In genomic region chr1:176682830-176683229, GRCh38 we compare ENCODE assay signal across 27 cellular contexts.
"Had no signal": no experiment of that assay in that cellular context is flagged by ENCODE, and none has a peak within 500 bp of the region (broad histone marks: within the 10 kb centered on the region; RNA-seq: fewer than 3 reads in every experiment).

No MANE protein-coding gene starts in this region.

- H3K27me3 Mint-ChIP-seq: dendritic cell treated with granulocyte-macrophage colony-stimulating factor and Interleukin-4, amounts not matched to agents 40 ng/mL and 50 ng/mL, for 4 days; effector memory CD8-positive, alpha-beta T cell had no signal

- FAIRE-seq: colon, endothelial cell of umbilical vein had no signal

- H3K4me1 ChIP-seq: colonic mucosa, esophagus muscularis mucosa, esophagus squamous epithelium, foreskin keratinocyte, gastrocnemius medialis, gastroesophageal sphincter had no signal

- H3K9me3 Mint-ChIP-seq: dendritic cell treated with granulocyte-macrophage colony-stimulating factor and Interleukin-4, amounts not matched to agents 40 ng/mL and 50 ng/mL, for 4 days; effector memory CD8-positive, alpha-beta T cell; endodermal cell had no signal

- DNase-seq: colonic mucosa; cortex of kidney; dermis blood vessel endothelial cell; dorsolateral prefrontal cortex; effector CD4-positive, alpha-beta T cell; effector CD8-positive, alpha-beta T cell; effector memory CD4-positive, alpha-beta T cell; effector memory CD8-positive, alpha-beta T cell; endodermal cell; erythroblast; esophagus squamous epithelium; foreskin fibroblast; foreskin keratinocyte; foreskin melanocyte; gastrocnemius medialis; head of caudate nucleus; heart left ventricle; heart right ventricle had no signal

- H3K36me3 ChIP-seq: colonic mucosa, esophagus muscularis mucosa, esophagus squamous epithelium, gastrocnemius medialis, gastroesophageal sphincter, heart left ventricle, heart right ventricle had no signal

- H3K4me3 ChIP-seq: colonic mucosa, coronary artery, dorsolateral prefrontal cortex, esophagus muscularis mucosa, esophagus squamous epithelium, gastrocnemius medialis, gastroesophageal sphincter, heart left ventricle, heart right ventricle, hepatocyte had no signal

- H2AFZ ChIP-seq: hepatocyte had no signal

- H3K27ac ChIP-seq: colonic mucosa, coronary artery, dorsolateral prefrontal cortex, epithelial cell of prostate, esophagus muscularis mucosa, esophagus squamous epithelium, foreskin keratinocyte, gastrocnemius medialis, gastroesophageal sphincter, heart left ventricle, heart right ventricle, hepatocyte had no signal

- H3K9me3 ChIP-seq: colonic mucosa, esophagus muscularis mucosa, esophagus squamous epithelium, gastrocnemius medialis, gastroesophageal sphincter, heart left ventricle, heart right ventricle had no signal

- H3K27ac Mint-ChIP-seq: dendritic cell treated with granulocyte-macrophage colony-stimulating factor and Interleukin-4, amounts not matched to agents 40 ng/mL and 50 ng/mL, for 4 days; effector memory CD8-positive, alpha-beta T cell; endodermal cell had no signal

- ATAC-seq: effector memory CD8-positive, alpha-beta T cell; esophagus mucosa; foreskin keratinocyte; gastrocnemius medialis; gastroesophageal sphincter had no signal

- H3K27me3 ChIP-seq: colonic mucosa, esophagus squamous epithelium, foreskin keratinocyte, gastrocnemius medialis, heart left ventricle, hepatocyte had no signal

- H3K4me1 Mint-ChIP-seq: endodermal cell had no signal

- H3K79me2 ChIP-seq: hepatocyte had no signal

- H3K4me2 ChIP-seq: hepatocyte had no signal

- H3K4me3 Mint-ChIP-seq: dendritic cell treated with granulocyte-macrophage colony-stimulating factor and Interleukin-4, amounts not matched to agents 40 ng/mL and 50 ng/mL, for 4 days; effector memory CD8-positive, alpha-beta T cell; endodermal cell had no signal
